Comparison of ENCODE assay signal across 20 cellular contexts in genomic region chr2:169598982-169599381, GRCh38. TPM values are rescaled to one million over a fixed set of nuclear protein-coding genes. Genes with fewer than 3 reads are reported as not detected.
A peak's percentile ranks its signal among the peaks of the same experiment; 100 is the strongest.
DNase-seq lines count a peak whose midpoint lies in the region; ATAC-seq, FAIRE-seq and TF ChIP-seq lines count a peak whose summit lies in the region.
"Had no signal": no experiment of that assay in that cellular context is flagged by ENCODE, and none has a peak within 500 bp of the region (broad histone marks: within the 10 kb centered on the region; RNA-seq: fewer than 3 reads in every experiment).

No MANE protein-coding gene starts in this region.

- 98% methylated on average over 2 of the region's 2 CpGs for WGBS in HepG2 (ENCODE audit: low lambda C conversion rate)
- 100% methylated on average over 2 of the region's 2 CpGs for WGBS in right lobe of liver (ENCODE audit: insufficient coverage, low coverage, low lambda C conversion rate, missing lambda C conversion rate)

- H3K9me3 ChIP-seq in HepG2 (ENCODE audit: low read length): no peaks in the 10 kb centered on the region
- no peaks in the 10 kb centered on the region for H3K9me3 ChIP-seq in right lobe of liver
- no peaks in the 10 kb centered on the region for H3K9me3 ChIP-seq in osteoblast (ENCODE audit: low read depth, low read length)
- H3K9me3 ChIP-seq: BLaER1 treated with 17β-estradiol and CSF1 and Interleukin-3, amounts not matched to agents 10 nM and 100 nM; Caco-2 had no signal

- H3K9ac ChIP-seq in HepG2 (ENCODE audit: insufficient read depth, low read depth, low read length): no peak overlapping the region
- H3K9ac ChIP-seq: BLaER1 treated with 17β-estradiol and CSF1 and Interleukin-3, amounts not matched to agents 10 nM and 100 nM had no signal

- H3K36me3 ChIP-seq in HepG2 (replicated peaks in 1 of 2; ENCODE audit: control insufficient read depth in 1 of 2, insufficient read depth in 2 of 2, low read length in 2 of 2) (peaks cover 0 to 9% of the 10 kb centered on the region in 2 experiments; a peak in 3 of 5 replicates), right lobe of liver (peaks cover 0 to under 1% (median 0%) of the 10 kb centered on the region in 4 donors), osteoblast (ENCODE audit: insufficient read depth, low read length) (no peaks in the 10 kb centered on the region)

- TF ChIP-seq EP300 in HepG2 (IDR thresholded peaks at IDR 0.05; ENCODE audit: low read depth in 2 of 2, low read length in 2 of 2) (no peak), HepG2 (CRISPR knock-in tag; IDR thresholded peaks at IDR 0.05; ENCODE audit: borderline replicate concordance) (no peak)

- no peaks in the 10 kb centered on the region for H3K27me3 ChIP-seq in HepG2 (ENCODE audit: control insufficient read depth in 1 of 2, insufficient read depth in 2 of 2, low read length in 2 of 2)
- H3K27me3 ChIP-seq in right lobe of liver: no peaks in the 10 kb centered on the region
- no peaks in the 10 kb centered on the region for H3K27me3 ChIP-seq in osteoblast (ENCODE audit: insufficient read depth, low read length)
- H3K27me3 ChIP-seq: BLaER1 treated with 17β-estradiol and CSF1 and Interleukin-3, amounts not matched to agents 10 nM and 100 nM had no signal

- TF ChIP-seq RAD21 in HepG2 (CRISPR knock-in tag; IDR thresholded peaks at IDR 0.05): no peak

- ATAC-seq in HepG2 (no peak), right lobe of liver (no peak)
- ATAC-seq in activated CD4-positive, CD25-positive, alpha-beta regulatory T cell treated with anti-CD3 and anti-CD28 coated beads, Interleukin-2, amount 50 U/mL, for 24 hours: no peak
- ATAC-seq: CD8-positive, alpha-beta T cell had no signal

- no peak overlapping the region for H3K4me2 ChIP-seq in HepG2 (ENCODE audit: low read depth, low read length)
- H3K4me2 ChIP-seq in osteoblast (ENCODE audit: insufficient read depth, low read length): no peak overlapping the region
- H3K4me2 ChIP-seq: BLaER1 treated with 17β-estradiol and CSF1 and Interleukin-3, amounts not matched to agents 10 nM and 100 nM had no signal

- TF ChIP-seq CTCF in HepG2 (CRISPR knock-in tag; IDR thresholded peaks at IDR 0.05) (no peak), right lobe of liver (IDR thresholded peaks at IDR 0.05) (no peak), osteoblast (IDR thresholded peaks at IDR 0.05; ENCODE audit: extremely low read depth, low read depth, low read length) (no peak)

- BruUV-seq in HepG2 (replicated peaks; lab: Mats Ljungman, UMichigan): no TSS peak

- TF ChIP-seq POLR2A in HepG2 (IDR thresholded peaks at IDR 0.05; ENCODE audit: insufficient read depth in 1 of 2, low read depth in 2 of 2, low read length in 2 of 2) (no peak), right lobe of liver (IDR thresholded peaks at IDR 0.05) (no peak)

- H3K4me1 ChIP-seq in HepG2 (ENCODE audit: insufficient read depth, low read length) (no peaks in the 10 kb centered on the region), right lobe of liver (peaks cover 0 to 9% (median 0%) of the 10 kb centered on the region in 4 donors), osteoblast (ENCODE audit: insufficient read depth, low read length) (no peaks in the 10 kb centered on the region)
- H3K4me1 ChIP-seq: BLaER1 treated with 17β-estradiol and CSF1 and Interleukin-3, amounts not matched to agents 10 nM and 100 nM; Caco-2 had no signal

- DNase-seq in HepG2 (ENCODE audit: low spot score): no peak
- DNase-seq in right lobe of liver: no peak
- peak; percentile 17 for DNase-seq in osteoblast (ENCODE audit: insufficient read length, low spot score, missing footprints)
- no peak for DNase-seq in amygdala (lab: John Stamatoyannopoulos, UW)
- no peak for DNase-seq in NCI-H2081 treated with DMSO at 0.1 percent for 48 hours (lab: John Stamatoyannopoulos, UW)
- DNase-seq: AML-193; Caco-2; Calu3; CD4-positive, alpha-beta T cell; CD8-positive, alpha-beta T cell; DMS79 treated with DMSO at 0.1 percent for 48 hours; GF-D8 had no signal

- in situ Hi-C loops in HepG2 (cut with HindIII; ENCODE audit: extremely low pct_ligation_motif_present, low pct_unique_long_range_greater_than_20kb): no loop called here

- no peak overlapping the region for H3K4me3 ChIP-seq in HepG2 (replicated peaks in 1 of 3; ENCODE audit: insufficient read depth in 1 of 3, low read depth in 2 of 3, low read length in 3 of 3)
- H3K4me3 ChIP-seq in right lobe of liver: no peak overlapping the region
- no peak overlapping the region for H3K4me3 ChIP-seq in osteoblast (ENCODE audit: insufficient read depth, low read length)
- H3K4me3 ChIP-seq: BLaER1 treated with 17β-estradiol and CSF1 and Interleukin-3, amounts not matched to agents 10 nM and 100 nM had no signal

- H2AFZ ChIP-seq in HepG2 (ENCODE audit: low read length) (no peak overlapping the region), osteoblast (ENCODE audit: low read length) (no peak overlapping the region)

- peaks cover 24% of the 10 kb centered on the region for H4K20me1 ChIP-seq in HepG2 (ENCODE audit: insufficient read depth, low read length)
- peaks cover 22% of the 10 kb centered on the region for H4K20me1 ChIP-seq in osteoblast (ENCODE audit: insufficient read depth, low read length)

- intact Hi-C loops in HepG2 (cut with micrococcal nuclease; ENCODE audit: unreplicated experiment): no loop called here
- intact Hi-C loops in right lobe of liver (cut with DNase I): no loop called here

- POLR2A ChIA-PET in HepG2 (lab: Yijun Ruan, JAX): no interaction called here

- CTCF ChIA-PET in HepG2 (lab: Yijun Ruan, JAX; ENCODE audit: low intra/inter-chr PET ratio, low total read pairs): no interaction called here

- no peak overlapping the region for H3K27ac ChIP-seq in HepG2 (ENCODE audit: extremely low read length, insufficient read depth, low read length)
- no peak overlapping the region for H3K27ac ChIP-seq in right lobe of liver
- no peak overlapping the region for H3K27ac ChIP-seq in osteoblast (ENCODE audit: low read depth, low read length)
- H3K27ac ChIP-seq: 22Rv1; BLaER1 treated with 17β-estradiol and CSF1 and Interleukin-3, amounts not matched to agents 10 nM and 100 nM; C4-2B had no signal

- H3K79me2 ChIP-seq in HepG2 (ENCODE audit: insufficient read depth, low read length) (peaks cover 96% of the 10 kb centered on the region), osteoblast (ENCODE audit: insufficient read depth, low read length) (peaks cover 97% of the 10 kb centered on the region)

- FAIRE-seq in HepG2 (lab: Jason Lieb, UNC) (no peak), TTC549 (lab: Jason Lieb, UNC) (peak; percentile 51)
- FAIRE-seq: D721Med, GM12891, GM19239 had no signal

TF ChIP-seq in HepG2, 621 proteins besides CTCF, POLR2A, EP300 and RAD21 (continues in another document):
- no peak for TF ChIP-seq SAP130 (CRISPR knock-in tag; IDR thresholded peaks at IDR 0.05; ENCODE audit: low read depth)

RNA-seq across cellular contexts. Expression of gene PPIG, which starts 14.8 kb away (rescaled TPM):
- total RNA-seq in HepG2 (2016; rRNA removed; fragmentation: Illumina TruSeq; extraction: Trizol): 81.0 and 133 TPM in 2 replicates
- total RNA-seq in HepG2 (2016; cell fraction: cytosol; rRNA removed; fragmentation: Illumina TruSeq; extraction: Trizol; ENCODE audit: low read depth): 43.8 and 52.0 TPM in 2 replicates
- total RNA-seq in HepG2 (2016; cell fraction: insoluble cytoplasmic fraction; rRNA removed; fragmentation: Illumina TruSeq; extraction: Trizol): 82.9 and 127 TPM in 2 replicates
- 24.4 and 29.2 TPM in 2 replicates for total RNA-seq in HepG2 (2016; cell fraction: membrane; rRNA removed; fragmentation: Illumina TruSeq; extraction: Trizol)
- total RNA-seq in HepG2 (2016; cell fraction: nucleus; rRNA removed; fragmentation: Illumina TruSeq; extraction: Trizol): 72.4 and 83.1 TPM in 2 replicates
- polyA plus RNA-seq in HepG2 (2011; rRNA removed): 22.2 and 31.3 TPM in 2 replicates
- 8.5 and 17.7 TPM in 2 replicates for polyA plus RNA-seq in HepG2 (2011; cell fraction: cytosol; rRNA removed)
- polyA plus RNA-seq in HepG2 (2011; cell fraction: nucleus; rRNA removed): 13.5 and 16.6 TPM in 2 replicates
- 32.8 and 61.8 TPM in 2 replicates for polyA plus RNA-seq in HepG2 (2012)
- polyA plus RNA-seq in HepG2 (2016; cell fraction: cytosol; fragmentation: Illumina TruSeq; extraction: Trizol; ENCODE audit: low read depth): 2.2 and 3.7 TPM in 2 replicates
- polyA plus RNA-seq in HepG2 (2016; cell fraction: insoluble cytoplasmic fraction; fragmentation: Illumina TruSeq; extraction: Trizol; ENCODE audit: low read depth): 126 and 138 TPM in 2 replicates
- polyA plus RNA-seq in HepG2 (2016; cell fraction: membrane; fragmentation: Illumina TruSeq; extraction: Trizol; ENCODE audit: low read depth): 5.0 and 7.1 TPM in 2 replicates
- 86.8 and 89.0 TPM in 2 replicates for polyA plus RNA-seq in HepG2 (2016; cell fraction: nucleus; fragmentation: Illumina TruSeq; extraction: Trizol; ENCODE audit: insufficient read depth, low read depth)
- polyA minus RNA-seq in HepG2 (2011; rRNA and poly(A)+ RNA removed; ENCODE audit: low replicate concordance): 4.2 and 10.6 TPM in 2 replicates
- polyA minus RNA-seq in HepG2 (2011; cell fraction: cytosol; rRNA and poly(A)+ RNA removed): 14.6 and 17.6 TPM in 2 replicates
- polyA minus RNA-seq in HepG2 (2011; cell fraction: nucleus; rRNA and poly(A)+ RNA removed): 76.1 and 82.5 TPM in 2 replicates
- 10 to 100 TPM; 15.1 to 27.7 (median 23.8) TPM for total RNA-seq in right lobe of liver
- total RNA-seq in osteoblast: 23.3 and 25.3 TPM in 2 replicates

RNA-seq across cellular contexts. Expression of gene FASTKD1, which starts 25.3 kb away (rescaled TPM):
- total RNA-seq in HepG2 (2016; rRNA removed; fragmentation: Illumina TruSeq; extraction: Trizol) (38.0 and 43.2 TPM in 2 replicates), right lobe of liver (10 to 100 TPM; 11.6 to 21.1 (median 13.4) TPM), osteoblast (14.5 and 18.3 TPM in 2 replicates)
- 15.5 and 18.7 TPM in 2 replicates for total RNA-seq in HepG2 (2016; cell fraction: cytosol; rRNA removed; fragmentation: Illumina TruSeq; extraction: Trizol; ENCODE audit: low read depth)
- total RNA-seq in HepG2 (2016; cell fraction: insoluble cytoplasmic fraction; rRNA removed; fragmentation: Illumina TruSeq; extraction: Trizol): 37.9 and 45.6 TPM in 2 replicates
- total RNA-seq in HepG2 (2016; cell fraction: membrane; rRNA removed; fragmentation: Illumina TruSeq; extraction: Trizol): 20.1 and 23.7 TPM in 2 replicates
- 35.9 and 37.3 TPM in 2 replicates for total RNA-seq in HepG2 (2016; cell fraction: nucleus; rRNA removed; fragmentation: Illumina TruSeq; extraction: Trizol)
- polyA plus RNA-seq in HepG2 (2011; rRNA removed): 23.8 and 35.0 TPM in 2 replicates
- polyA plus RNA-seq in HepG2 (2011; cell fraction: cytosol; rRNA removed): 7.2 and 9.4 TPM in 2 replicates
- 36.2 and 36.8 TPM in 2 replicates for polyA plus RNA-seq in HepG2 (2011; cell fraction: nucleus; rRNA removed)
- 25.2 and 26.2 TPM in 2 replicates for polyA plus RNA-seq in HepG2 (2012)
- 3.0 and 3.8 TPM in 2 replicates for polyA plus RNA-seq in HepG2 (2016; cell fraction: cytosol; fragmentation: Illumina TruSeq; extraction: Trizol; ENCODE audit: low read depth)
- 34.0 and 34.1 TPM in 2 replicates for polyA plus RNA-seq in HepG2 (2016; cell fraction: insoluble cytoplasmic fraction; fragmentation: Illumina TruSeq; extraction: Trizol; ENCODE audit: low read depth)
- 9.0 and 9.3 TPM in 2 replicates for polyA plus RNA-seq in HepG2 (2016; cell fraction: membrane; fragmentation: Illumina TruSeq; extraction: Trizol; ENCODE audit: low read depth)
- polyA plus RNA-seq in HepG2 (2016; cell fraction: nucleus; fragmentation: Illumina TruSeq; extraction: Trizol; ENCODE audit: insufficient read depth, low read depth): 55.1 and 62.3 TPM in 2 replicates
- polyA minus RNA-seq in HepG2 (2011; rRNA and poly(A)+ RNA removed; ENCODE audit: low replicate concordance): 9.1 and 13.1 TPM in 2 replicates
- polyA minus RNA-seq in HepG2 (2011; cell fraction: cytosol; rRNA and poly(A)+ RNA removed): 9.1 and 15.7 TPM in 2 replicates
- polyA minus RNA-seq in HepG2 (2011; cell fraction: nucleus; rRNA and poly(A)+ RNA removed): 86.7 and 90.4 TPM in 2 replicates
